In the genomic region with DNA sequence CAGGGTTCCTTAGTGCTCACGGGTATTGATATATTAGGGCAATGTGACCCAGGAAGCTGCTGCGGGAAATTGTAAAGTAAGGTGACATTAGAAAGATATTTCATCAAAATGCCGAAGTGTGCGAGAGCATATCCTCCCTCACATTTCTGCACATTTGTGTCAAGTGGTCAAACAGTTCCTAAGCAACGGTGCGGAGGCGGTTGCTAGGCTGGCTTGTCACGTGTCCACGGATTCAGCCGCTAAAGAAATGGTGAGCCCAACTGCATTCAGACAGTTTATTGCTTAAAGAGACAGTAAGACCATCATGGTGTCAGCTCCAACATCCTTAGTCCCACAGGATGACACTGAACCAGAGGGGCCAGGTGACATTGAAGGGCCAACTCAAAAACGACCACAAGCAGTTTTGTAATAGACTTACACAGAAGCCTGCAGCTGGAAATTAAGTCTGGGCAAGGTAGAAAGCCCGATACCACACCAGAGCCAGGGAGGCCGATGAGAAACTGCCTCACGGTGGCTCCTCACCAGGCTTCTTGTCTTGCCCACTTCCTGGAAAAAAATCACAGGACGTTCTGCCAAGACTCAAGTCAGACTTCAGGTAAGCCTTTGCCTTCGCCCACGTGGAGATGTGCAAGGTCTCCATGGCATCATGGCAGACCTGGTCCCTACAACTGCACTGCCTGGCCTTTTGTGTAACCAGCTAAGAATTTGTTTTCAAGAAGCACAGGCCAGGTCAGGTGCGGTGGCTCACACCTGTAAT, we compare ENCODE assay signal across 10 cellular contexts. TPM values are rescaled to one million over a fixed set of nuclear protein-coding genes. Genes with fewer than 3 reads are reported as not detected.
A peak's percentile ranks its signal among the peaks of the same experiment; 100 is the strongest.
DNase-seq lines count a peak whose midpoint lies in the region; ATAC-seq and TF ChIP-seq lines count a peak whose summit lies in the region.
"Had no signal": no experiment of that assay in that cellular context is flagged by ENCODE, and none has a peak within 500 bp of the region (broad histone marks: within the 10 kb centered on the region; RNA-seq: fewer than 3 reads in every experiment).

No MANE protein-coding gene starts in this region.

- H3K36me3 ChIP-seq in brain microvascular endothelial cell (replicated peaks) = no peaks in the 10 kb centered on the region
- no peaks in the 10 kb centered on the region for H3K36me3 ChIP-seq in parathyroid adenoma (ENCODE audit: control insufficient read depth, insufficient read depth, low read length)
- H3K36me3 ChIP-seq: tibial nerve had no signal

- no peak for ATAC-seq in GM21360 (IDR thresholded peaks at IDR 0.05; ENCODE audit: unreplicated experiment)
- no peak for ATAC-seq in activated T-cell treated with anti-CD3 and anti-CD28 coated beads, Interleukin-2, amount 50 U/mL, for 4 hours
- ATAC-seq: mucosa of descending colon had no signal

- TF ChIP-seq CTCF in GM13976 (IDR thresholded peaks at IDR 0.05; ENCODE audit: borderline replicate concordance, control extremely low read depth, extremely low read depth, insufficient read depth, missing control alignments) (no peak), brain microvascular endothelial cell (IDR thresholded peaks at IDR 0.05; ENCODE audit: low read depth, low read length, missing control alignments) (no peak), parathyroid adenoma (IDR thresholded peaks at IDR 0.05) (no peak)

- no peaks in the 10 kb centered on the region for H3K9me3 ChIP-seq in parathyroid adenoma (ENCODE audit: control insufficient read depth, low read length)
- H3K9me3 ChIP-seq: mucosa of descending colon, tibial nerve had no signal

- H3K27me3 ChIP-seq in brain microvascular endothelial cell (replicated peaks) = no peaks in the 10 kb centered on the region
- H3K27me3 ChIP-seq in parathyroid adenoma (ENCODE audit: control insufficient read depth, insufficient read depth, low read length) = no peaks in the 10 kb centered on the region
- H3K27me3 ChIP-seq: tibial nerve had no signal

- H3K4me3 Mint-ChIP-seq in activated T-cell treated with anti-CD3 and anti-CD28 coated beads, Interleukin-2, amount 50 U/mL, for 4 hours = no peak overlapping the region
- H3K4me3 Mint-ChIP-seq: activated naive CD8-positive, alpha-beta T cell treated with anti-CD3 and anti-CD28 coated beads, Interleukin-2, amount 10 ng/mL, durations not matched to agents 7 days and 5 days had no signal

- H3K4me3 ChIP-seq in brain microvascular endothelial cell (ENCODE audit: low read depth, low read length) (peak overlapping the region; percentile 0), parathyroid adenoma (ENCODE audit: low read depth, low read length) (peak overlapping the region; percentile 16)
- H3K4me3 ChIP-seq: mucosa of descending colon had no signal

- peaks cover 6% of the 10 kb centered on the region for H3K4me1 ChIP-seq in parathyroid adenoma
- H3K4me1 ChIP-seq: tibial nerve had no signal

- H3K27me3 Mint-ChIP-seq in activated T-cell treated with anti-CD3 and anti-CD28 coated beads, Interleukin-2, amount 50 U/mL, for 4 hours (ENCODE audit: low read depth) = no peaks in the 10 kb centered on the region
- H3K27me3 Mint-ChIP-seq: activated naive CD8-positive, alpha-beta T cell treated with anti-CD3 and anti-CD28 coated beads, Interleukin-2, amount 10 ng/mL, durations not matched to agents 7 days and 5 days had no signal

- peak; percentile 48 for DNase-seq in GM13976 (ENCODE audit: low spot score)
- peak; percentile 21 for DNase-seq in NCI-H1417 treated with DMSO at 0.1 percent for 48 hours (lab: John Stamatoyannopoulos, UW)
- peak; percentile 65 for DNase-seq in brain microvascular endothelial cell
- DNase-seq in SIG-M5 (lab: John Stamatoyannopoulos, UW) = no peak
- no peak for DNase-seq in activated T-cell treated with anti-CD3 and anti-CD28 coated beads, Interleukin-2, amount 50 U/mL, for 4 hours
- DNase-seq: activated naive CD8-positive, alpha-beta T cell treated with anti-CD3 and anti-CD28 coated beads, Interleukin-2, amount 10 ng/mL, durations not matched to agents 7 days and 5 days had no signal

- peak overlapping the region; percentile 38 for H3K4me2 ChIP-seq in parathyroid adenoma (ENCODE audit: low read length)

- H3K9me3 Mint-ChIP-seq in activated T-cell treated with anti-CD3 and anti-CD28 coated beads, Interleukin-2, amount 50 U/mL, for 4 hours = no peaks in the 10 kb centered on the region
- H3K9me3 Mint-ChIP-seq: activated naive CD8-positive, alpha-beta T cell treated with anti-CD3 and anti-CD28 coated beads, Interleukin-2, amount 10 ng/mL, durations not matched to agents 7 days and 5 days had no signal

- H3K79me2 ChIP-seq in parathyroid adenoma = no peaks in the 10 kb centered on the region

- H3K9ac ChIP-seq in parathyroid adenoma = no peak overlapping the region

- no peak overlapping the region for H3K27ac ChIP-seq in brain microvascular endothelial cell
- H3K27ac ChIP-seq in parathyroid adenoma = no peak overlapping the region

- no peaks in the 10 kb centered on the region for H3K36me3 Mint-ChIP-seq in activated T-cell treated with anti-CD3 and anti-CD28 coated beads, Interleukin-2, amount 50 U/mL, for 4 hours (ENCODE audit: insufficient read depth)
- H3K36me3 Mint-ChIP-seq: activated naive CD8-positive, alpha-beta T cell treated with anti-CD3 and anti-CD28 coated beads, Interleukin-2, amount 10 ng/mL, durations not matched to agents 7 days and 5 days had no signal

- peak overlapping the region; percentile 31 for H2AFZ ChIP-seq in parathyroid adenoma

- H3K4me1 Mint-ChIP-seq in activated T-cell treated with anti-CD3 and anti-CD28 coated beads, Interleukin-2, amount 50 U/mL, for 4 hours (ENCODE audit: low read depth) = no peaks in the 10 kb centered on the region

- in situ Hi-C loops in GM13976 (cut with MboI; ENCODE audit: low sequenced_read_pairs, unreplicated experiment) = no loop called here
- in situ Hi-C loops in brain microvascular endothelial cell (cut with HindIII; ENCODE audit: low pct_ligation_motif_present, low sequenced_read_pairs) = no loop called here

RNA-seq across cellular contexts. Expression of a gene that starts 50.4 kb away (rescaled TPM):
- 10 to 100 TPM; 13.5 to 18.8 (median 16.0) TPM for total RNA-seq in activated T-cell treated with anti-CD3 and anti-CD28 coated beads, Interleukin-2, amount 50 U/mL, for 4 hours

Comparison
In these comparisons a context has a peak if more than half of its experiments do, and no peak if none do; other contexts are left out.
1. DNase-seq: peak in GM13976 (single experiment), NCI-H1417 treated with DMSO at 0.1 percent for 48 hours (single experiment) and brain microvascular endothelial cell (single experiment); none in SIG-M5 (single experiment) and activated T-cell treated with anti-CD3 and anti-CD28 coated beads, Interleukin-2, amount 50 U/mL, for 4 hours (single experiment).